Comparison of ENCODE assay signal across 28 cellular contexts in the genomic region with DNA sequence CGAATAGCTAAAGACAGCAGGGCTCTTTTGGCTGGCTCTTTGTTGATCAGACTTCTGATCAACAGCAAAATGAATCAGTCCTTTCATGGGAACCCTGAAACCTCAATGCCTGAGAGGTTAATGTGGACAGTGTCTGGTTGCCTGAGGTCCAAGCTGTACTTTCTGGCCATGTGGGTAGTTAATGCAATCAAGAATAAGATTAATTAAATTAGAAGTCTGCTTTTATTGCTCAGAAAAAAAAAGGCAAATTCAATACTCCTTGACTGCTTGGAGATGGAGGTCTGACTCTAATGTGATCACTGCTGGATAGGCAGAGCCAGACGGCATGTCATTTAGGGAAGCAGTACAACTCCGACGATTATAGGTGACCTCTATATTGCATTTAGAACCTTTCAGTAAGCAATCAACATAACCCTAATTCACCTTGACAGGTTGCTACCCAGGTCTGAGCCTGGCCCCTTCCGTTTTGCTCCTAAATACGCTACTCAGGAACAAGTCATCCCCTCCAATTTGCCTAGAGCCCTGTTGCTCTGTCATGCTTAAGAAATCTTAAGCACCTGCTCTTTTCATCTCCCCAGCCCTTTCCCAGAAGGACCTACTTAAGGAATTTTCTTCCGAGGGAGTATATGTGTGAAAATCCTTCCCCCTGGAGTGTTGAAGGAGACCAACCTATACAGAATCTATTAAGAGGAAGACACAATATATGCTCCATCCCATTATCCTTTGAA.
"Had no signal": no experiment of that assay in that cellular context is flagged by ENCODE, and none has a peak within 500 bp of the region (broad histone marks: within the 10 kb centered on the region; RNA-seq: fewer than 3 reads in every experiment).

No MANE protein-coding gene starts in this region.

- ATAC-seq: effector memory CD8-positive, alpha-beta T cell; gastroesophageal sphincter; natural killer cell; right cardiac atrium; stimulated activated naive CD8-positive, alpha-beta T cell treated with anti-CD3 and anti-CD28 coated beads, Interleukin-15, Interleukin-2, amounts not matched to agents 100 U/mL and 50 U/mL, for 24 hours; upper lobe of right lung had no signal

- H3K9me3 ChIP-seq: breast epithelium, esophagus squamous epithelium, gastroesophageal sphincter, left ventricle myocardium inferior, ovary, prostate gland, thyroid gland, upper lobe of right lung had no signal

- H3K9me3 Mint-ChIP-seq: activated naive CD8-positive, alpha-beta T cell treated with anti-CD3 and anti-CD28 coated beads, Interleukin-2, amount 10 ng/mL, durations not matched to agents 7 days and 5 days had no signal

- DNase-seq: activated B cell treated with CpG ODN at 0.5 μM for 24 hours; activated CD4-positive, alpha-beta T cell treated with anti-CD3 and anti-CD28 coated beads for 4 hours; activated CD4-positive, alpha-beta T cell treated with anti-CD3 and anti-CD28 coated beads, Interleukin-2, amount 50 U/mL, for 48 hours; activated CD8-positive, alpha-beta memory T cell treated with anti-CD3 and anti-CD28 coated beads, Interleukin-2, amount 50 U/mL, for 48 hours; activated effector memory CD4-positive, alpha-beta T cell treated with Interleukin-2 at 50 U/mL for 16 hours; activated naive CD4-positive, alpha-beta T cell treated with anti-CD3 and anti-CD28 coated beads for 36 hours; activated naive CD8-positive, alpha-beta T cell treated with anti-CD3 and anti-CD28 coated beads, Interleukin-2, amount 10 ng/mL, durations not matched to agents 7 days and 5 days; activated T-cell treated with anti-CD3 and anti-CD28 coated beads, Interleukin-2, amount 50 U/mL, for 48 hours; amniotic stem cell; effector memory CD8-positive, alpha-beta T cell; esophagus squamous epithelium; head of caudate nucleus; kidney; left ventricle myocardium inferior; mammary epithelial cell; midbrain; natural killer cell; ovary; right cardiac atrium; stimulated activated CD4-positive, alpha-beta T cell treated with anti-CD3 and anti-CD28 coated beads, Interleukin-4, amount 100 ng/mL, for 24 hours; stimulated activated naive CD8-positive, alpha-beta T cell treated with anti-CD3 and anti-CD28 coated beads, Interleukin-15, Interleukin-2, amounts not matched to agents 100 U/mL and 50 U/mL, for 24 hours; T-helper 9 cell; thyroid gland; upper lobe of right lung had no signal

- H3K27me3 ChIP-seq: breast epithelium, esophagus squamous epithelium, gastroesophageal sphincter, ovary, thyroid gland, upper lobe of right lung had no signal

- H3K27ac ChIP-seq: breast epithelium, esophagus squamous epithelium, gastroesophageal sphincter, left ventricle myocardium inferior, ovary, prostate gland, thyroid gland, upper lobe of right lung had no signal

- H3K4me1 ChIP-seq: breast epithelium, esophagus squamous epithelium, gastroesophageal sphincter, left ventricle myocardium inferior, prostate gland, thyroid gland, upper lobe of right lung had no signal

- H3K27me3 Mint-ChIP-seq: activated B cell treated with CpG ODN at 0.5 μM for 24 hours; activated naive CD8-positive, alpha-beta T cell treated with anti-CD3 and anti-CD28 coated beads, Interleukin-2, amount 10 ng/mL, durations not matched to agents 7 days and 5 days; central memory CD8-positive, alpha-beta T cell; effector memory CD8-positive, alpha-beta T cell had no signal

- H3K4me3 Mint-ChIP-seq: activated B cell treated with CpG ODN at 0.5 μM for 24 hours; activated naive CD4-positive, alpha-beta T cell treated with anti-CD3 and anti-CD28 coated beads for 36 hours; activated naive CD8-positive, alpha-beta T cell treated with anti-CD3 and anti-CD28 coated beads, Interleukin-2, amount 10 ng/mL, durations not matched to agents 7 days and 5 days; central memory CD8-positive, alpha-beta T cell; effector memory CD8-positive, alpha-beta T cell; natural killer cell had no signal

- H3K36me3 Mint-ChIP-seq: activated naive CD8-positive, alpha-beta T cell treated with anti-CD3 and anti-CD28 coated beads, Interleukin-2, amount 10 ng/mL, durations not matched to agents 7 days and 5 days; natural killer cell had no signal

- H3K36me3 ChIP-seq: breast epithelium, esophagus squamous epithelium, gastroesophageal sphincter, left ventricle myocardium inferior, ovary, prostate gland, thyroid gland, upper lobe of right lung had no signal

- H3K27ac Mint-ChIP-seq: activated B cell treated with CpG ODN at 0.5 μM for 24 hours; activated naive CD4-positive, alpha-beta T cell treated with anti-CD3 and anti-CD28 coated beads for 36 hours; activated naive CD8-positive, alpha-beta T cell treated with anti-CD3 and anti-CD28 coated beads, Interleukin-2, amount 10 ng/mL, durations not matched to agents 7 days and 5 days; effector memory CD8-positive, alpha-beta T cell; natural killer cell had no signal

- H3K4me3 ChIP-seq: breast epithelium, esophagus squamous epithelium, gastroesophageal sphincter, left ventricle myocardium inferior, ovary, prostate gland, thyroid gland, upper lobe of right lung had no signal

- H3K4me1 Mint-ChIP-seq: activated B cell treated with CpG ODN at 0.5 μM for 24 hours; activated naive CD8-positive, alpha-beta T cell treated with anti-CD3 and anti-CD28 coated beads, Interleukin-2, amount 10 ng/mL, durations not matched to agents 7 days and 5 days; central memory CD8-positive, alpha-beta T cell; natural killer cell had no signal
